In the genomic region with DNA sequence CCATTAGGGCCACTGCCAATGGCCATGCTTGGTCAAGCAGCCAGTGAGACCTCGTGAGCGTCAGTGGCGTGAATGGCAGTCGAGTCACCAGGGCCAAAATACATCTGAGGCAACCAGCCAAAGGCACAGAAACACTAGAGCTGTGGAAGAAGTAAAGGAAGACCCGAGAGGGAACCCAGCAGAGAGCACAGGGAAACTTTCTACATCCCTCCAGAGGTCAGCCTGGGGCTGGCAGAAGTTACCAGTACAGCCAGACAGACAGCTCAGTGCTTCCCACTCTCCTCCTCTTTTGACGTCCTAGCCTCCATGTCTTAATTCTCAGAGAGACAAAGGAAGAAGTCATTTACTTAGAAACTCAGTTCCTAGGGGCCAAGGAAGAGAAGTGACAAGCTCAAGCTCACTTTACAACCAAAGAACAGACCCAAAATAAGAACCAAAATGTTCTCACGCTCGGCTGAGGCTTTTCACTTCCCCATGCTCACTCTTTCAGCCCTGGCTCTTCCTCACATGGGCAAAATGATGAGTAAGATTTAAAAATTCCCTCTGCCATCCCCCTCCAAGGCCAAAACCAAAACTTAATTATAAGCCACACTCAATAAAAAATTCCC, we compare ENCODE assay signal across 8 cellular contexts. TPM values are rescaled to one million over a fixed set of nuclear protein-coding genes. Genes with fewer than 3 reads are reported as not detected.
A peak's percentile ranks its signal among the peaks of the same experiment; 100 is the strongest.
DNase-seq lines count a peak whose midpoint lies in the region; ATAC-seq, FAIRE-seq and TF ChIP-seq lines count a peak whose summit lies in the region.

No MANE protein-coding gene starts in this region.

- H3T11ph ChIP-seq in H9 (ENCODE audit: low read length), result no peak overlapping the region

- H3K9me3 Mint-ChIP-seq in H9, result no peaks in the 10 kb centered on the region
- H3K9me3 Mint-ChIP-seq in activated CD4-positive, alpha-beta T cell treated with anti-CD3 and anti-CD28 coated beads, Interleukin-2, amount 10 ng/mL, durations not matched to agents 7 days and 5 days, result no peaks in the 10 kb centered on the region

- H3K27me3 ChIP-seq in H9 (ENCODE audit: insufficient read depth, low read length), result no peaks in the 10 kb centered on the region
- H3K27me3 ChIP-seq in right atrium auricular region, result no peaks in the 10 kb centered on the region
- no peaks in the 10 kb centered on the region for H3K27me3 ChIP-seq in aorta (ENCODE audit: control insufficient read depth in 1 of 2, insufficient read depth in 2 of 2, low read length in 1 of 2)

- H2BK15ac ChIP-seq in H9 (ENCODE audit: low read depth, low read length), result no peak overlapping the region

- no peaks in the 10 kb centered on the region for H3K9me3 ChIP-seq in H9 (ENCODE audit: control insufficient read depth, low read depth, low read length)
- H3K9me3 ChIP-seq in right atrium auricular region, result no peaks in the 10 kb centered on the region
- H3K9me3 ChIP-seq in aorta (ENCODE audit: control insufficient read depth, low read length), result no peaks in the 10 kb centered on the region

- peaks cover 16 to 17% of the 10 kb centered on the region in 2 experiments for H3K4me1 Mint-ChIP-seq in H9
- no peaks in the 10 kb centered on the region for H3K4me1 Mint-ChIP-seq in activated CD4-positive, alpha-beta T cell treated with anti-CD3 and anti-CD28 coated beads, Interleukin-2, amount 10 ng/mL, durations not matched to agents 7 days and 5 days

- no peaks in the 10 kb centered on the region for H3K36me3 ChIP-seq in right atrium auricular region
- H3K36me3 ChIP-seq in aorta (ENCODE audit: control insufficient read depth in 1 of 2, insufficient read depth in 2 of 2, low read length in 1 of 2), result no peaks in the 10 kb centered on the region

- H3K79me1 ChIP-seq in H9 (ENCODE audit: insufficient read depth, low read depth, low read length, poor library complexity, severe bottlenecking), result no peaks in the 10 kb centered on the region

- H3K9ac ChIP-seq in H9 (ENCODE audit: extremely low read depth, insufficient read length, low read length), result no peak overlapping the region

- no peak overlapping the region for H3K4ac ChIP-seq in H9 (ENCODE audit: low read depth, low read length)

- H3K79me2 ChIP-seq in H9 (ENCODE audit: insufficient read depth, low read length), result 0 out of 2 replicates have a peak, but pooled peaks cover 2% of the 10 kb centered on the region

- intact Hi-C loops in aorta (cut with DNase I), result no loop called here

- no peak overlapping the region for H2AFZ ChIP-seq in H9 (ENCODE audit: low read length)

- H3K23ac ChIP-seq in H9 (ENCODE audit: insufficient read length, low read depth, low read length), result no peak overlapping the region

- no peak overlapping the region for H4K5ac ChIP-seq in H9 (ENCODE audit: insufficient read length, low read depth, low read length)

- H3K27ac ChIP-seq in H9 (ENCODE audit: insufficient read length, low read depth, low read length) (no peak overlapping the region), right atrium auricular region (peak overlapping the region; percentile 54 to 59), aorta (ENCODE audit: low read depth in 1 of 2, low read length in 2 of 2) (peak overlapping the region in 1 of 2 donors; percentile 8)

- DNase-seq in GM12892 (ENCODE audit: insufficient read length) (peak; percentile 31), H9 (no peak), NAMALWA (ENCODE audit: low spot score) (peak; percentile 72), right atrium auricular region (ENCODE audit: low spot score) (peak; percentile 63), aorta (peak; percentile 83 to 85), dermis blood vessel endothelial cell (no peak)
- DNase-seq in activated naive CD4-positive, alpha-beta T cell treated with anti-CD3 and anti-CD28 coated beads, Interleukin-2, amount 50 U/mL, for 16 hours, result no peak
- DNase-seq in activated CD4-positive, alpha-beta T cell treated with anti-CD3 and anti-CD28 coated beads, Interleukin-2, amount 10 ng/mL, durations not matched to agents 7 days and 5 days, result no peak

- H3K4me2 ChIP-seq in H9 (ENCODE audit: insufficient read depth, insufficient read length, low read length), result no peak overlapping the region

- H2AK5ac ChIP-seq in H9 (ENCODE audit: insufficient read length, low read length), result no peak overlapping the region

- WGBS in H9 (ENCODE audit: extremely low coverage, insufficient read length, low lambda C conversion rate), result no CpG with 5 or more reads among the region's 8 CpGs
- 20 to 21% methylated on average over 8 of the region's 8 CpGs for WGBS in aorta, 2 donors

- H4K8ac ChIP-seq in H9 (replicated peaks; ENCODE audit: insufficient read length, low read depth, low read length), result no peak overlapping the region

- no peak overlapping the region; a peak in 2 of 7 replicates for H3K27ac Mint-ChIP-seq in H9
- no peak overlapping the region for H3K27ac Mint-ChIP-seq in activated CD4-positive, alpha-beta T cell treated with anti-CD3 and anti-CD28 coated beads, Interleukin-2, amount 10 ng/mL, durations not matched to agents 7 days and 5 days

- H3K4me3 ChIP-seq in right atrium auricular region, result no peak overlapping the region
- no peak overlapping the region for H3K4me3 ChIP-seq in aorta (ENCODE audit: low read length in 2 of 2)

- H2BK12ac ChIP-seq in H9 (ENCODE audit: insufficient read length, low read depth, low read length), result no peak overlapping the region

- no peaks in the 10 kb centered on the region for H3K23me2 ChIP-seq in H9 (ENCODE audit: insufficient read length, low read depth, low read length, poor library complexity, severe bottlenecking)

- H2BK20ac ChIP-seq in H9 (ENCODE audit: low read depth, low read length, poor library complexity, severe bottlenecking), result no peak overlapping the region

- no peak overlapping the region for H3K14ac ChIP-seq in H9 (ENCODE audit: insufficient read depth, low read length)

- TF ChIP-seq CTCF in H9 (conservative IDR thresholded peaks at IDR 0.05) (no peak), right atrium auricular region (IDR thresholded peaks at IDR 0.05) (no peak)

- CTCF ChIA-PET in activated CD4-positive, alpha-beta T cell treated with anti-CD3 and anti-CD28 coated beads, Interleukin-2, amount 10 ng/mL, durations not matched to agents 7 days and 5 days (lab: Charles Lee), result interaction anchor here (0.9 to 1.5 kb wide), 2 partner anchors 9 to 11 kb away, joined by 3 read pairs; no protein-coding TSS in a partner anchor

- no peak overlapping the region for H2BK120ac ChIP-seq in H9 (ENCODE audit: low read depth, low read length, poor library complexity, severe bottlenecking)

- ATAC-seq in aorta (ENCODE audit: low FRiP score), result peak; percentile 45

- H4K20me1 ChIP-seq in H9 (ENCODE audit: control insufficient read depth, insufficient read depth, insufficient read length), result no peaks in the 10 kb centered on the region

- TF ChIP-seq POLR2A in GM12892 (IDR thresholded peaks at IDR 0.05; ENCODE audit: low read depth, low read length), result no peak

- peak; percentile 73 for FAIRE-seq in GM12892 (lab: Jason Lieb, UNC)

- no peak overlapping the region for H3K4me3 Mint-ChIP-seq in H9
- no peak overlapping the region for H3K4me3 Mint-ChIP-seq in activated CD4-positive, alpha-beta T cell treated with anti-CD3 and anti-CD28 coated beads, Interleukin-2, amount 10 ng/mL, durations not matched to agents 7 days and 5 days

- H3K4me1 ChIP-seq in H9 (ENCODE audit: insufficient read depth, low read length), result 0 out of 2 replicates have a peak, but pooled peaks cover 2% of the 10 kb centered on the region
- peaks cover 0 to 58% of the 10 kb centered on the region in 2 donors for H3K4me1 ChIP-seq in right atrium auricular region
- H3K4me1 ChIP-seq in aorta (ENCODE audit: control insufficient read depth in 1 of 2, insufficient read depth in 2 of 2, low read length in 2 of 2), result peaks cover 0 to 4% of the 10 kb centered on the region in 2 donors

- POLR2A ChIA-PET in activated CD4-positive, alpha-beta T cell treated with anti-CD3 and anti-CD28 coated beads, Interleukin-2, amount 10 ng/mL, durations not matched to agents 7 days and 5 days (lab: Charles Lee), result no interaction called here

- no peaks in the 10 kb centered on the region for H3K36me3 Mint-ChIP-seq in H9 (ENCODE audit: insufficient read depth in 1 of 3, low read depth in 3 of 3)
- H3K36me3 Mint-ChIP-seq in activated CD4-positive, alpha-beta T cell treated with anti-CD3 and anti-CD28 coated beads, Interleukin-2, amount 10 ng/mL, durations not matched to agents 7 days and 5 days (ENCODE audit: low read depth), result no peaks in the 10 kb centered on the region

- H3K56ac ChIP-seq in H9 (ENCODE audit: insufficient read length, low read depth, low read length), result no peak overlapping the region

- no peak overlapping the region for H4K91ac ChIP-seq in H9 (ENCODE audit: insufficient read length, low read depth, low read length)

- H3K18ac ChIP-seq in H9 (ENCODE audit: insufficient read length, low read depth, low read length), result peak overlapping the region; percentile 11

- H2BK5ac ChIP-seq in H9 (ENCODE audit: insufficient read length, low read length), result no peak overlapping the region

- no peaks in the 10 kb centered on the region; the same call in none of the 2 replicates for H3K27me3 Mint-ChIP-seq in H9 (ENCODE audit: low read depth)
- peaks cover 4% of the 10 kb centered on the region for H3K27me3 Mint-ChIP-seq in activated CD4-positive, alpha-beta T cell treated with anti-CD3 and anti-CD28 coated beads, Interleukin-2, amount 10 ng/mL, durations not matched to agents 7 days and 5 days

RNA-seq across cellular contexts. Expression of a gene that starts 8.7 kb away (rescaled TPM):
- polyA plus RNA-seq in GM12892 (2012; ENCODE audit: missing spikeins), result 0.93 TPM
- 2.2 and 2.3 TPM in 2 replicates for total RNA-seq in H9 (2021)
- total RNA-seq in right atrium auricular region, result 1 to 10 TPM; 1.7 to 2.8 TPM
- total RNA-seq in aorta, result 10 to 100 TPM; 12.8 to 24.9 TPM
- 1 to 10 TPM; 1.9 to 3.0 TPM for polyA plus RNA-seq in aorta
- 33.7 and 40.5 TPM in 2 replicates for total RNA-seq in dermis blood vessel endothelial cell
- total RNA-seq in activated CD4-positive, alpha-beta T cell treated with anti-CD3 and anti-CD28 coated beads, Interleukin-2, amount 10 ng/mL, durations not matched to agents 7 days and 5 days, result under 1 TPM; 0.20 to 0.31 TPM

Comparison
In these comparisons a context has a peak if more than half of its experiments do, and no peak if none do; other contexts are left out.
1. DNase-seq: peak in GM12892 (single experiment), NAMALWA (single experiment), right atrium auricular region (single experiment) and aorta (2 of 2); none in H9 (single experiment), activated naive CD4-positive, alpha-beta T cell treated with anti-CD3 and anti-CD28 coated beads, Interleukin-2, amount 50 U/mL, for 16 hours (single experiment), dermis blood vessel endothelial cell (single experiment) and activated CD4-positive, alpha-beta T cell treated with anti-CD3 and anti-CD28 coated beads, Interleukin-2, amount 10 ng/mL, durations not matched to agents 7 days and 5 days (single experiment).